In the genomic region with DNA sequence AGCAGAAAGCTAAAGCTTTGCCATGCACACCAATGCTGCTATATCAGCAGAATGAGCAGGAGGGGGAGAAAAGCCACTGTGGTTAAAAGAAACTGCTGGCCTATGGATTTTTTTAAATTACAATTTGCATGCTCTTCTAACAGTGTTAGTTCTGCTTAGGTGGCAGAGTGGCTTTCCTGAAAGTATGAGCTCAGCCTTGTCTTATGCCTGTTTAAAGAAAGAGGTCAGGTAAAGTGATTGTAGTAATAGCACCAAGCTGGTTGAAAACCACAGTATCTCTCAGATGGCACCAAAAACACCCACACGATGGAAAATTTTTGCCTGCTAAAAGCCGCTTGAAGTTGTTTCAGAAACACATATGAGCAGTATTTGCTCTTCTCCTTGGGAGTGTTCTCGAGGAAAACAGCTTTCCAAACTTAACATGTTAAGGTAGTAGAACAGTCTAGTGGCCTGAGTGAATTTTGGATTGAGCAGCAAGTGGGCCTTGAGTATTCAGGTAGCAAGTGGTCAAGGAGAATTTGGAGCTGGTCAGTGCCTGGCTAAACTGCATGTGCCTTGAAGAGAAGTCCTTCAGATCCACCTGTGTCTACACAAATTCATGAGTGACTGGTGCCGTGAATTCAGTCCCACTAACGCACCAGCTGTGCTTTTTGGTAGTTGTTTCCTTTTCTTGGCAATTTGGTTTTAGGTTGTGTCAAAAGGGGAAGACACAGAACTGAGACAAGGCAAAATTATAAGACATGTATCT, we compare ENCODE assay signal across 1 cellular context.
TF ChIP-seq lines count a peak whose summit lies in the region.

No MANE protein-coding gene starts in this region.

TF ChIP-seq in SK-N-SH, 30 proteins besides CTCF, POLR2A, EP300 and RAD21 (continued from another document):
- TF ChIP-seq, protein P1, sequence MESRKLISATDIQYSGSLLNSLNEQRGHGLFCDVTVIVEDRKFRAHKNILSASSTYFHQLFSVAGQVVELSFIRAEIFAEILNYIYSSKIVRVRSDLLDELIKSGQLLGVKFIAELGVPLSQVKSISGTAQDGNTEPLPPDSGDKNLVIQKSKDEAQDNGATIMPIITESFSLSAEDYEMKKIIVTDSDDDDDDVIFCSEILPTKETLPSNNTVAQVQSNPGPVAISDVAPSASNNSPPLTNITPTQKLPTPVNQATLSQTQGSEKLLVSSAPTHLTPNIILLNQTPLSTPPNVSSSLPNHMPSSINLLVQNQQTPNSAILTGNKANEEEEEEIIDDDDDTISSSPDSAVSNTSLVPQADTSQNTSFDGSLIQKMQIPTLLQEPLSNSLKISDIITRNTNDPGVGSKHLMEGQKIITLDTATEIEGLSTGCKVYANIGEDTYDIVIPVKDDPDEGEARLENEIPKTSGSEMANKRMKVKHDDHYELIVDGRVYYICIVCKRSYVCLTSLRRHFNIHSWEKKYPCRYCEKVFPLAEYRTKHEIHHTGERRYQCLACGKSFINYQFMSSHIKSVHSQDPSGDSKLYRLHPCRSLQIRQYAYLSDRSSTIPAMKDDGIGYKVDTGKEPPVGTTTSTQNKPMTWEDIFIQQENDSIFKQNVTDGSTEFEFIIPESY (IDR thresholded peaks at IDR 0.05; ENCODE audit: borderline replicate concordance, low read depth): no peak
- TF ChIP-seq ELF1 (IDR thresholded peaks at IDR 0.05) (no peak), NFIC (IDR thresholded peaks at IDR 0.05; ENCODE audit: borderline replicate concordance) (no peak), EZH2phosphoT487 (IDR thresholded peaks at IDR 0.05; ENCODE audit: borderline replicate concordance, low read depth) (no peak), POLR2AphosphoS5 (IDR thresholded peaks at IDR 0.05; ENCODE audit: low read depth, low read length) (no peak), CHD2 (IDR thresholded peaks at IDR 0.05; ENCODE audit: low read length, partially characterized antibody) (no peak), FOXJ3 (CRISPR knock-in tag; IDR thresholded peaks at IDR 0.05) (no peak), YY1 (IDR thresholded peaks at IDR 0.05; ENCODE audit: low read depth) (no peak)
- TF ChIP-seq, protein P2, sequence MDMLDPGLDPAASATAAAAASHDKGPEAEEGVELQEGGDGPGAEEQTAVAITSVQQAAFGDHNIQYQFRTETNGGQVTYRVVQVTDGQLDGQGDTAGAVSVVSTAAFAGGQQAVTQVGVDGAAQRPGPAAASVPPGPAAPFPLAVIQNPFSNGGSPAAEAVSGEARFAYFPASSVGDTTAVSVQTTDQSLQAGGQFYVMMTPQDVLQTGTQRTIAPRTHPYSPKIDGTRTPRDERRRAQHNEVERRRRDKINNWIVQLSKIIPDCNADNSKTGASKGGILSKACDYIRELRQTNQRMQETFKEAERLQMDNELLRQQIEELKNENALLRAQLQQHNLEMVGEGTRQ (IDR thresholded peaks at IDR 0.05; ENCODE audit: borderline replicate concordance, low read depth, low read length): no peak
